32 cellular contexts compared by ENCODE assay signal in the genomic region with DNA sequence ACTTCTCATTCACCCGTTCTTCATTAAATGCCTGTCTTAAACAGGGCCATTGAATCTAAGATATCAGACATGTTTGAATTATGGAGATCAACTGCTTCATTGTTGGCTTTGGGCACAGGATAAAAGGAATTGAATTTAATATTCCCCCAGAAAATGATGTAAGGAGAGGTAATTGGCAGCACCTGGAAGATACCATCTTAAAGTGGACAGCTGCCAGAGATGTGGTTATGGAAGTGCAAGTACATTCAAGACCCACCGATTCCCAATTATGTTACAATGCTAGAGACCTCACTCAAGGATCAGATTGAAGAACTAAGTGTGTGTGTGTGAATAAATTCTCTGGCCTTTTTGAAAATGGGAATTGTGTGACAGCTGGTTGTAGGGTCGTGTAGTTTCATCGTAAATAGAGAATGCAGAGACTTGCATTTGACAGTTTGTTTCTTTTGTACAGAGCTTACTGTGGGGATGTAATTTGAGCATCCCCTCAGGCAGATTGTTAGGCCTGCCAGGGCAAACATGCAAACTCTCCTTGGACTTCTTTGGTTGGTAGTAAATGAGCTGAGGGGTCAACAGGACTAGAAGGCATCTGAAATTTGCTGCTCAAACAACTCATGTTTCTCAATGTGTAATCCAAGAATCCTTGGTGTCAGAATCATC.
DNase-seq lines count a peak whose midpoint lies in the region; ATAC-seq and TF ChIP-seq lines count a peak whose summit lies in the region.
"Had no signal": no experiment of that assay in that cellular context is flagged by ENCODE, and none has a peak within 500 bp of the region (broad histone marks: within the 10 kb centered on the region; RNA-seq: fewer than 3 reads in every experiment).

No MANE protein-coding gene starts in this region.

- H3K4me1 Mint-ChIP-seq in stimulated activated memory B cell treated with anti-CD40 and anti-IgM and Interleukin-4, amounts not matched to agents 10 μg/mL and 1 μg/mL and 100 μg/mL, for 72 hours, result no peaks in the 10 kb centered on the region
- H3K4me1 Mint-ChIP-seq: activated naive CD4-positive, alpha-beta T cell treated with anti-CD3 and anti-CD28 coated beads, Interleukin-2, amount 50 U/mL, for 24 hours; B cell; immature natural killer cell; memory B cell had no signal

- DNase-seq in NCI-H1092 (lab: John Stamatoyannopoulos, UW), result peak; percentile 10
- peak; percentile 46 for DNase-seq in NCI-H446 treated with DMSO at 0.1 percent for 48 hours (lab: John Stamatoyannopoulos, UW)
- no peak for DNase-seq in GM13976 (ENCODE audit: low spot score)
- DNase-seq in ACHN, result no peak
- DNase-seq in NOMO-1 treated with dmso at 0.1 percent for 144 hours (lab: John Stamatoyannopoulos, UW; ENCODE audit: unreplicated experiment), result no peak
- DNase-seq: activated CD4-positive, alpha-beta memory T cell treated with anti-CD3 and anti-CD28 coated beads for 36 hours; activated CD4-positive, CD25-positive, alpha-beta regulatory T cell; activated CD8-positive, alpha-beta memory T cell treated with anti-CD3 and anti-CD28 coated beads, Interleukin-2, amount 50 U/mL, for 4 hours; anterior cingulate cortex; CD8-positive, alpha-beta T cell; cortex of kidney; DMS153; esophagus squamous epithelium; foreskin melanocyte; GF-D8; H7; hypothalamus; immature natural killer cell; left colon; NCI-H187; right lobe of liver; stimulated activated CD4-positive, alpha-beta T cell treated with anti-CD3 and anti-CD28 coated beads, Interleukin-12 subunit alpha, Interleukin-12 subunit beta, amount 100 ng/mL, for 4 hours; stimulated activated CD4-positive, alpha-beta T cell treated with anti-CD3 and anti-CD28 coated beads, Interleukin-4, amount 100 ng/mL, for 1 hour had no signal

- ATAC-seq in SK-N-SH treated with all-trans-retinoic acid at 6 μM for 48 hours, result no peak
- ATAC-seq in stimulated activated memory B cell treated with anti-CD40 and anti-IgM and Interleukin-4, amounts not matched to agents 10 μg/mL and 1 μg/mL and 100 μg/mL, for 72 hours, result no peak
- ATAC-seq: CD8-positive, alpha-beta T cell; left colon; right lobe of liver had no signal

- H3K27ac Mint-ChIP-seq in stimulated activated memory B cell treated with anti-CD40 and anti-IgM and Interleukin-4, amounts not matched to agents 10 μg/mL and 1 μg/mL and 100 μg/mL, for 72 hours, result no peak overlapping the region
- H3K27ac Mint-ChIP-seq: activated CD4-positive, alpha-beta memory T cell treated with anti-CD3 and anti-CD28 coated beads for 36 hours; activated naive CD4-positive, alpha-beta T cell treated with anti-CD3 and anti-CD28 coated beads, Interleukin-2, amount 50 U/mL, for 24 hours; activated T-helper 2 cell treated with anti-CD3 and anti-CD28 coated beads, Interferon-gamma antibody, Interleukin-2, Interleukin-4, amounts not matched to agents 10 μg/mL and 5 μg/mL and 100 μg/mL, durations not matched to agents 14 hours and 24 hours and 36 hours; B cell; CD8-positive, alpha-beta T cell; immature natural killer cell; memory B cell; type B pancreatic cell had no signal

- in situ Hi-C loops in GM13976 (cut with MboI; ENCODE audit: low sequenced_read_pairs, unreplicated experiment), result no loop called here
- in situ Hi-C loops in ACHN (cut with HindIII; ENCODE audit: low pct_ligation_motif_present, low pct_unique_long_range_greater_than_20kb, low sequenced_read_pairs), result no loop called here

- H3K9me3 Mint-ChIP-seq in stimulated activated memory B cell treated with anti-CD40 and anti-IgM and Interleukin-4, amounts not matched to agents 10 μg/mL and 1 μg/mL and 100 μg/mL, for 72 hours, result peaks cover 7% of the 10 kb centered on the region
- H3K9me3 Mint-ChIP-seq: activated CD4-positive, alpha-beta memory T cell treated with anti-CD3 and anti-CD28 coated beads for 36 hours; activated naive CD4-positive, alpha-beta T cell treated with anti-CD3 and anti-CD28 coated beads, Interleukin-2, amount 50 U/mL, for 24 hours; type B pancreatic cell had no signal

- no peaks in the 10 kb centered on the region for H3K36me3 Mint-ChIP-seq in stimulated activated memory B cell treated with anti-CD40 and anti-IgM and Interleukin-4, amounts not matched to agents 10 μg/mL and 1 μg/mL and 100 μg/mL, for 72 hours
- H3K36me3 Mint-ChIP-seq: activated CD4-positive, alpha-beta memory T cell treated with anti-CD3 and anti-CD28 coated beads for 36 hours; activated naive CD4-positive, alpha-beta T cell treated with anti-CD3 and anti-CD28 coated beads, Interleukin-2, amount 50 U/mL, for 24 hours; CD8-positive, alpha-beta T cell; immature natural killer cell; memory B cell; type B pancreatic cell had no signal

- H3K27ac ChIP-seq in 22Rv1, result peak overlapping the region; percentile 75
- H3K27ac ChIP-seq: esophagus squamous epithelium, right lobe of liver, SJSA1 had no signal

- no peak overlapping the region for H3K4me3 Mint-ChIP-seq in stimulated activated memory B cell treated with anti-CD40 and anti-IgM and Interleukin-4, amounts not matched to agents 10 μg/mL and 1 μg/mL and 100 μg/mL, for 72 hours
- H3K4me3 Mint-ChIP-seq: activated CD4-positive, alpha-beta memory T cell treated with anti-CD3 and anti-CD28 coated beads for 36 hours; activated naive CD4-positive, alpha-beta T cell treated with anti-CD3 and anti-CD28 coated beads, Interleukin-2, amount 50 U/mL, for 24 hours; B cell; CD8-positive, alpha-beta T cell; immature natural killer cell; memory B cell; type B pancreatic cell had no signal

- no peak for TF ChIP-seq CTCF in 22Rv1 (IDR thresholded peaks at IDR 0.05)
- TF ChIP-seq CTCF in GM13976 (IDR thresholded peaks at IDR 0.05; ENCODE audit: borderline replicate concordance, control extremely low read depth, extremely low read depth, insufficient read depth, missing control alignments), result no peak

- H3K27me3 Mint-ChIP-seq in stimulated activated memory B cell treated with anti-CD40 and anti-IgM and Interleukin-4, amounts not matched to agents 10 μg/mL and 1 μg/mL and 100 μg/mL, for 72 hours, result no peaks in the 10 kb centered on the region
- H3K27me3 Mint-ChIP-seq: activated CD4-positive, alpha-beta memory T cell treated with anti-CD3 and anti-CD28 coated beads for 36 hours; activated naive CD4-positive, alpha-beta T cell treated with anti-CD3 and anti-CD28 coated beads, Interleukin-2, amount 50 U/mL, for 24 hours; B cell; memory B cell; type B pancreatic cell had no signal

TF ChIP-seq in SK-N-SH treated with all-trans-retinoic acid at 6 μM for 48 hours, 23 proteins besides CTCF, POLR2A, EP300 and RAD21 (continues in another document):
- TF ChIP-seq GLIS3 (CRISPR knock-in tag; IDR thresholded peaks at IDR 0.05) (peak; percentile 41; the same call in 1 of the 2 replicates), SNAI2 (CRISPR knock-in tag; IDR thresholded peaks at IDR 0.05) (peak; percentile 73), TSHZ2 (CRISPR knock-in tag; IDR thresholded peaks at IDR 0.05) (peak; percentile 97), PATZ1 (CRISPR knock-in tag; IDR thresholded peaks at IDR 0.05; ENCODE audit: borderline replicate concordance) (no peak), TCF4 (CRISPR knock-in tag; IDR thresholded peaks at IDR 0.05; ENCODE audit: borderline replicate concordance) (peak; percentile 95), ZFP30 (CRISPR knock-in tag; IDR thresholded peaks at IDR 0.05) (peak; percentile 8; the same call in 1 of the 2 replicates)

Comparison
In these comparisons a context has a peak if more than half of its experiments do, and no peak if none do; other contexts are left out.
1. DNase-seq: peak in NCI-H1092 (single experiment) and NCI-H446 treated with DMSO at 0.1 percent for 48 hours (single experiment); none in GM13976 (single experiment), ACHN (single experiment) and NOMO-1 treated with dmso at 0.1 percent for 144 hours (single experiment).